ENCODE assay signal across 8 cellular contexts in genomic region chr19:29845576-29846176, GRCh38. TPM values are rescaled to one million over a fixed set of nuclear protein-coding genes. Genes with fewer than 3 reads are reported as not detected.
DNase-seq lines count a peak whose midpoint lies in the region; ATAC-seq and TF ChIP-seq lines count a peak whose summit lies in the region.

No MANE protein-coding gene starts in this region.

- no peaks in the 10 kb centered on the region for H3K9me3 Mint-ChIP-seq in activated CD8-positive, alpha-beta memory T cell treated with anti-CD3 and anti-CD28 coated beads, Interleukin-2, amount 10 ng/mL, durations not matched to agents 7 days and 5 days (ENCODE audit: low read depth)
- no peaks in the 10 kb centered on the region for H3K9me3 Mint-ChIP-seq in activated T-helper 17 cell treated with anti-CD3 and anti-CD28 coated beads, Interleukin-2, amount 50 U/mL, for 72 hours

- H3K4me1 ChIP-seq in parathyroid adenoma: no peaks in the 10 kb centered on the region

- ATAC-seq in activated CD8-positive, alpha-beta memory T cell treated with anti-CD3 and anti-CD28 coated beads, Interleukin-2, amount 10 ng/mL, durations not matched to agents 7 days and 5 days: no peak
- peak; percentile 15 for ATAC-seq in activated T-helper 17 cell treated with anti-CD3 and anti-CD28 coated beads, Interleukin-2, amount 50 U/mL, for 72 hours (replicated peaks)
- ATAC-seq in HG02870 (IDR thresholded peaks at IDR 0.05; ENCODE audit: unreplicated experiment) (no peak), HG03469 (IDR thresholded peaks at IDR 0.05; ENCODE audit: unreplicated experiment) (no peak)

- H3K27me3 Mint-ChIP-seq in activated CD8-positive, alpha-beta memory T cell treated with anti-CD3 and anti-CD28 coated beads, Interleukin-2, amount 10 ng/mL, durations not matched to agents 7 days and 5 days: peaks cover 19% of the 10 kb centered on the region
- H3K27me3 Mint-ChIP-seq in activated T-helper 17 cell treated with anti-CD3 and anti-CD28 coated beads, Interleukin-2, amount 50 U/mL, for 72 hours: no peaks in the 10 kb centered on the region

- peaks cover 14% of the 10 kb centered on the region for H3K4me1 Mint-ChIP-seq in activated CD8-positive, alpha-beta memory T cell treated with anti-CD3 and anti-CD28 coated beads, Interleukin-2, amount 10 ng/mL, durations not matched to agents 7 days and 5 days
- H3K4me1 Mint-ChIP-seq in activated T-helper 17 cell treated with anti-CD3 and anti-CD28 coated beads, Interleukin-2, amount 50 U/mL, for 72 hours: peaks cover 10% of the 10 kb centered on the region

- H3K4me3 Mint-ChIP-seq in activated CD8-positive, alpha-beta memory T cell treated with anti-CD3 and anti-CD28 coated beads, Interleukin-2, amount 10 ng/mL, durations not matched to agents 7 days and 5 days: peak overlapping the region; percentile 86
- peak overlapping the region; percentile 96 for H3K4me3 Mint-ChIP-seq in activated T-helper 17 cell treated with anti-CD3 and anti-CD28 coated beads, Interleukin-2, amount 50 U/mL, for 72 hours

- DNase-seq in activated CD8-positive, alpha-beta memory T cell treated with anti-CD3 and anti-CD28 coated beads, Interleukin-2, amount 10 ng/mL, durations not matched to agents 7 days and 5 days: no peak
- no peak for DNase-seq in activated CD8-positive, alpha-beta memory T cell treated with anti-CD3 and anti-CD28 coated beads for 24 hours
- peak; percentile 42 for DNase-seq in NCI-H226
- peak; percentile 27 for DNase-seq in globus pallidus (ENCODE audit: low spot score)

- peak overlapping the region; percentile 75 for H3K27ac Mint-ChIP-seq in activated CD8-positive, alpha-beta memory T cell treated with anti-CD3 and anti-CD28 coated beads, Interleukin-2, amount 10 ng/mL, durations not matched to agents 7 days and 5 days
- peak overlapping the region; percentile 71 for H3K27ac Mint-ChIP-seq in activated T-helper 17 cell treated with anti-CD3 and anti-CD28 coated beads, Interleukin-2, amount 50 U/mL, for 72 hours

- no peaks in the 10 kb centered on the region for H3K36me3 ChIP-seq in parathyroid adenoma (ENCODE audit: control insufficient read depth, insufficient read depth, low read length)

- H3K4me3 ChIP-seq in parathyroid adenoma (ENCODE audit: low read depth, low read length): peak overlapping the region; percentile 51

- TF ChIP-seq CTCF in parathyroid adenoma (IDR thresholded peaks at IDR 0.05): no peak

- no peaks in the 10 kb centered on the region for H3K9me3 ChIP-seq in parathyroid adenoma (ENCODE audit: control insufficient read depth, low read length)

- no peak overlapping the region for H3K9ac ChIP-seq in parathyroid adenoma

- CTCF ChIA-PET in activated CD8-positive, alpha-beta memory T cell treated with anti-CD3 and anti-CD28 coated beads, Interleukin-2, amount 10 ng/mL, durations not matched to agents 7 days and 5 days (lab: Charles Lee): interaction anchor here (0.7 to 2.8 kb wide), 7 partner anchors 9 to 116 kb away, joined by 3 to 17 read pairs (median 4); no protein-coding TSS in a partner anchor

- no peaks in the 10 kb centered on the region for H3K79me2 ChIP-seq in parathyroid adenoma

- peak overlapping the region; percentile 61 for H3K27ac ChIP-seq in parathyroid adenoma

- H2AFZ ChIP-seq in parathyroid adenoma: peak overlapping the region; percentile 85

- no peaks in the 10 kb centered on the region for H3K27me3 ChIP-seq in parathyroid adenoma (ENCODE audit: control insufficient read depth, insufficient read depth, low read length)

- no peaks in the 10 kb centered on the region for H3K36me3 Mint-ChIP-seq in activated CD8-positive, alpha-beta memory T cell treated with anti-CD3 and anti-CD28 coated beads, Interleukin-2, amount 10 ng/mL, durations not matched to agents 7 days and 5 days
- no peaks in the 10 kb centered on the region for H3K36me3 Mint-ChIP-seq in activated T-helper 17 cell treated with anti-CD3 and anti-CD28 coated beads, Interleukin-2, amount 50 U/mL, for 72 hours (ENCODE audit: low read depth)

- peak overlapping the region; percentile 77 for H3K4me2 ChIP-seq in parathyroid adenoma (ENCODE audit: low read length)

RNA-seq across cellular contexts. Expression of gene CCNE1, which starts 33.9 kb away (rescaled TPM):
- total RNA-seq in activated CD8-positive, alpha-beta memory T cell treated with anti-CD3 and anti-CD28 coated beads, Interleukin-2, amount 10 ng/mL, durations not matched to agents 7 days and 5 days: 10 to 100 TPM; 27.4 to 28.6 TPM
- 10 to 100 TPM; 20.1 to 31.5 TPM for total RNA-seq in activated T-helper 17 cell treated with anti-CD3 and anti-CD28 coated beads, Interleukin-2, amount 50 U/mL, for 72 hours

Comparison
In these comparisons a context has a peak if more than half of its experiments do, and no peak if none do; other contexts are left out.
1. DNase-seq: peak in NCI-H226 (single experiment) and globus pallidus (single experiment); none in activated CD8-positive, alpha-beta memory T cell treated with anti-CD3 and anti-CD28 coated beads, Interleukin-2, amount 10 ng/mL, durations not matched to agents 7 days and 5 days (single experiment) and activated CD8-positive, alpha-beta memory T cell treated with anti-CD3 and anti-CD28 coated beads for 24 hours (single experiment).